In genomic region chr3:38560284-38560683, GRCh38 we compare ENCODE assay signal across 21 cellular contexts.
A peak's percentile ranks its signal among the peaks of the same experiment; 100 is the strongest.
DNase-seq lines count a peak whose midpoint lies in the region; ATAC-seq and TF ChIP-seq lines count a peak whose summit lies in the region.
"Had no signal": no experiment of that assay in that cellular context is flagged by ENCODE, and none has a peak within 500 bp of the region (broad histone marks: within the 10 kb centered on the region; RNA-seq: fewer than 3 reads in every experiment).

No MANE protein-coding gene starts in this region.

- H3K4me1 Mint-ChIP-seq in HFFc6 (ENCODE audit: low read depth) (no peaks in the 10 kb centered on the region), endothelial cell (ENCODE audit: unreplicated experiment) (peaks cover 3% of the 10 kb centered on the region)

- intact Hi-C loops in sciatic nerve (cut with DNase I) = no loop called here

- peak; percentile 46; the same call in 2 of the 3 replicates for TF ChIP-seq CTCF in GM12872 (IDR thresholded peaks at IDR 0.05; ENCODE audit: insufficient read depth, low read depth, low read length)
- peak; percentile 38 for TF ChIP-seq CTCF in HFFc6 (IDR thresholded peaks at IDR 0.05)
- peak; percentile 19 for TF ChIP-seq CTCF in endothelial cell (IDR thresholded peaks at IDR 0.05; ENCODE audit: unreplicated experiment)

- H3K27ac Mint-ChIP-seq in HFFc6 (no peak overlapping the region), endothelial cell (ENCODE audit: unreplicated experiment) (no peak overlapping the region)

- DNase-seq in HFFc6 = no peak
- no peak for DNase-seq in endothelial cell (ENCODE audit: low spot score)
- peak; percentile 50 for DNase-seq in sciatic nerve (ENCODE audit: low spot score)
- DNase-seq in OCI-M1 (lab: John Stamatoyannopoulos, UW) = no peak
- no peak for DNase-seq in SHP77 (lab: John Stamatoyannopoulos, UW)
- DNase-seq: activated CD8-positive, alpha-beta memory T cell treated with anti-CD3 and anti-CD28 coated beads, Interleukin-2, amount 50 U/mL, for 4 hours; activated gamma-delta T cell treated with Interleukin-2 at 50 U/mL for 16 hours; AML-193; amygdala; Caco-2; H7; MV-4-11; NCI-H1930; NCI-H226; occipital lobe; right cardiac atrium; stimulated activated naive CD4-positive, alpha-beta T cell; T1000 had no signal

- no peak overlapping the region for H3K4me3 Mint-ChIP-seq in HFFc6
- H3K4me3 Mint-ChIP-seq in endothelial cell (ENCODE audit: unreplicated experiment) = no peak overlapping the region

- H3K36me3 Mint-ChIP-seq in HFFc6 (ENCODE audit: low read depth) (no peaks in the 10 kb centered on the region), endothelial cell (ENCODE audit: low read depth, unreplicated experiment) (peaks cover 4% of the 10 kb centered on the region)

- H3K9me3 Mint-ChIP-seq in HFFc6 (no peaks in the 10 kb centered on the region), endothelial cell (ENCODE audit: unreplicated experiment) (no peaks in the 10 kb centered on the region)

- H3K27me3 Mint-ChIP-seq in HFFc6 (ENCODE audit: insufficient read depth) (peaks cover 9% of the 10 kb centered on the region), endothelial cell (ENCODE audit: unreplicated experiment) (peaks cover 5% of the 10 kb centered on the region)

- ATAC-seq in sciatic nerve (no peak), GM21619 (IDR thresholded peaks at IDR 0.05; ENCODE audit: unreplicated experiment) (no peak)
- ATAC-seq: activated CD4-positive, CD25-positive, alpha-beta regulatory T cell treated with anti-CD3 and anti-CD28 coated beads, Interleukin-2, amount 50 U/mL, for 24 hours; right cardiac atrium had no signal
